Comparison of ENCODE assay signal across 1 cellular context in genomic region chr15:52019394-52020252, GRCh38.
TF ChIP-seq lines count a peak whose summit lies in the region.

No MANE protein-coding gene starts in this region.

TF ChIP-seq in HepG2, 621 proteins besides CTCF, POLR2A, EP300 and RAD21 (continued from another document and continues in another):
- TF ChIP-seq TIGD3 (CRISPR knock-in tag; IDR thresholded peaks at IDR 0.05; ENCODE audit: borderline replicate concordance) (no peak), NR2F2 (IDR thresholded peaks at IDR 0.05; ENCODE audit: borderline replicate concordance, low read depth) (no peak), PRDM15 (CRISPR knock-in tag; IDR thresholded peaks at IDR 0.05) (0 out of 2 replicates have a peak, but pooled peaks have one; percentile 62), MIER2 (CRISPR knock-in tag; IDR thresholded peaks at IDR 0.05) (no peak), ZNF530 (CRISPR knock-in tag; IDR thresholded peaks at IDR 0.05; ENCODE audit: low read depth) (no peak), SNAI1 (CRISPR knock-in tag; IDR thresholded peaks at IDR 0.05; ENCODE audit: borderline replicate concordance) (no peak), ZNF432 (CRISPR knock-in tag; IDR thresholded peaks at IDR 0.05; ENCODE audit: borderline replicate concordance) (no peak), TEAD3 (CRISPR knock-in tag; optimal IDR thresholded peaks at IDR 0.05; ENCODE audit: borderline replicate concordance) (peak; percentile 52), ZBTB34 (CRISPR knock-in tag; IDR thresholded peaks at IDR 0.05) (peak; percentile 39; the same call in 1 of the 2 replicates), CHCHD3 (CRISPR knock-in tag; IDR thresholded peaks at IDR 0.05) (no peak), ZNF407 (CRISPR knock-in tag; IDR thresholded peaks at IDR 0.05; ENCODE audit: not compliant biosample characterization) (no peak), SOX5 (CRISPR knock-in tag; IDR thresholded peaks at IDR 0.05; ENCODE audit: borderline replicate concordance) (no peak), PAF1 (CRISPR knock-in tag; IDR thresholded peaks at IDR 0.05) (no peak), ZNF263 (CRISPR knock-in tag; IDR thresholded peaks at IDR 0.05) (peak; percentile 54; the same call in 1 of the 2 replicates), SMARCE1 (IDR thresholded peaks at IDR 0.05; ENCODE audit: borderline replicate concordance) (no peak), ZNF143 (CRISPR knock-in tag; IDR thresholded peaks at IDR 0.05) (0 out of 2 replicates have a peak, but pooled peaks have one; percentile 24), TAF1 (CRISPR knock-in tag; IDR thresholded peaks at IDR 0.05) (peak; percentile 69), ZNF281 (CRISPR knock-in tag; IDR thresholded peaks at IDR 0.05; ENCODE audit: borderline replicate concordance) (peak; percentile 86), ZHX2 (IDR thresholded peaks at IDR 0.05; ENCODE audit: low read depth) (no peak), ZHX2 (CRISPR knock-in tag; IDR thresholded peaks at IDR 0.05; ENCODE audit: borderline replicate concordance) (no peak; the same call in 1 of the 2 replicates), CSRNP2 (CRISPR knock-in tag; conservative IDR thresholded peaks at IDR 0.05; ENCODE audit: low read depth) (no peak), GATAD1 (CRISPR knock-in tag; IDR thresholded peaks at IDR 0.05) (peak; percentile 31; the same call in 1 of the 2 replicates), FOXC1 (CRISPR knock-in tag; IDR thresholded peaks at IDR 0.05; ENCODE audit: borderline replicate concordance) (no peak), PITX1 (CRISPR knock-in tag; IDR thresholded peaks at IDR 0.05) (peak; percentile 53; the same call in 1 of the 2 replicates), FOXA3 (CRISPR knock-in tag; IDR thresholded peaks at IDR 0.05) (peak; percentile 31)
